ENCODE assay signal across 8 cellular contexts in genomic region chrX:40154229-40154852, GRCh38. TPM values are rescaled to one million over a fixed set of nuclear protein-coding genes. Genes with fewer than 3 reads are reported as not detected.
DNase-seq lines count a peak whose midpoint lies in the region; ATAC-seq lines count a peak whose summit lies in the region.

No MANE protein-coding gene starts in this region.

- H3K27ac ChIP-seq in iPS-18a (ENCODE audit: low read length) = no peak overlapping the region

- peaks cover 66% of the 10 kb centered on the region for H3K27me3 ChIP-seq in iPS-18a (ENCODE audit: control insufficient read depth, insufficient read depth, low read length)

- no peak overlapping the region for H3K27ac Mint-ChIP-seq in stimulated activated effector memory CD8-positive, alpha-beta T cell treated with anti-CD3 and anti-CD28 coated beads, Interleukin-12 subunit alpha, Interleukin-12 subunit beta, amount 100 ng/mL, for 72 hours

- H3K9me3 Mint-ChIP-seq in stimulated activated effector memory CD8-positive, alpha-beta T cell treated with anti-CD3 and anti-CD28 coated beads, Interleukin-12 subunit alpha, Interleukin-12 subunit beta, amount 100 ng/mL, for 72 hours = no peaks in the 10 kb centered on the region

- peak overlapping the region; percentile 42 for H3K9ac ChIP-seq in iPS-18a (ENCODE audit: low read length)

- peaks cover 9% of the 10 kb centered on the region for H3K4me1 Mint-ChIP-seq in stimulated activated effector memory CD8-positive, alpha-beta T cell treated with anti-CD3 and anti-CD28 coated beads, Interleukin-12 subunit alpha, Interleukin-12 subunit beta, amount 100 ng/mL, for 72 hours

- H3K36me3 ChIP-seq in iPS-18a (ENCODE audit: control insufficient read depth, low read depth, low read length) = no peaks in the 10 kb centered on the region

- H3K36me3 Mint-ChIP-seq in stimulated activated effector memory CD8-positive, alpha-beta T cell treated with anti-CD3 and anti-CD28 coated beads, Interleukin-12 subunit alpha, Interleukin-12 subunit beta, amount 100 ng/mL, for 72 hours = peaks cover 5% of the 10 kb centered on the region

- ATAC-seq in stimulated activated effector memory CD8-positive, alpha-beta T cell treated with anti-CD3 and anti-CD28 coated beads, Interleukin-12 subunit alpha, Interleukin-12 subunit beta, amount 100 ng/mL, for 72 hours = no peak
- no peak for ATAC-seq in GM21515 (IDR thresholded peaks at IDR 0.05; ENCODE audit: unreplicated experiment)

- peaks cover 51% of the 10 kb centered on the region for H3K4me1 ChIP-seq in iPS-18a (ENCODE audit: control insufficient read depth, low read depth, low read length)

- H3K4me3 ChIP-seq in iPS-18a (ENCODE audit: low read length) = peak overlapping the region; percentile 61

- peak; percentile 51 for DNase-seq in SIG-M5 treated with dmso at 0.1 percent for 504 hours (lab: John Stamatoyannopoulos, UW; ENCODE audit: unreplicated experiment)
- DNase-seq in SIG-M5 (lab: John Stamatoyannopoulos, UW) = no peak
- DNase-seq in NCI-H2171 (lab: John Stamatoyannopoulos, UW) = peak; percentile 72
- DNase-seq in amniotic epithelial cell (ENCODE audit: low read depth) = peak; percentile 46
- DNase-seq in stimulated activated effector memory CD8-positive, alpha-beta T cell treated with anti-CD3 and anti-CD28 coated beads, Interleukin-12 subunit alpha, Interleukin-12 subunit beta, amount 100 ng/mL, for 72 hours (ENCODE audit: low spot score in 2 of 2) = no peak
- DNase-seq in mucosa of gallbladder (ENCODE audit: low spot score) = no peak

- peak overlapping the region; percentile 76 for H3K4me3 Mint-ChIP-seq in stimulated activated effector memory CD8-positive, alpha-beta T cell treated with anti-CD3 and anti-CD28 coated beads, Interleukin-12 subunit alpha, Interleukin-12 subunit beta, amount 100 ng/mL, for 72 hours

- H3K9me3 ChIP-seq in iPS-18a (ENCODE audit: control insufficient read depth, low read depth, low read length) = no peaks in the 10 kb centered on the region

RNA-seq across cellular contexts. Expression of gene BCOR, which starts 56.6 kb away (rescaled TPM):
- total RNA-seq in mucosa of gallbladder = 25.8 TPM

Comparison
In these comparisons a context has a peak if more than half of its experiments do, and no peak if none do; other contexts are left out.
1. DNase-seq: peak in SIG-M5 treated with dmso at 0.1 percent for 504 hours (single experiment), NCI-H2171 (single experiment) and amniotic epithelial cell (single experiment); none in SIG-M5 (single experiment), stimulated activated effector memory CD8-positive, alpha-beta T cell treated with anti-CD3 and anti-CD28 coated beads, Interleukin-12 subunit alpha, Interleukin-12 subunit beta, amount 100 ng/mL, for 72 hours (0 of 2) and mucosa of gallbladder (single experiment).